ENCODE assay signal across 1 cellular context in the genomic region with DNA sequence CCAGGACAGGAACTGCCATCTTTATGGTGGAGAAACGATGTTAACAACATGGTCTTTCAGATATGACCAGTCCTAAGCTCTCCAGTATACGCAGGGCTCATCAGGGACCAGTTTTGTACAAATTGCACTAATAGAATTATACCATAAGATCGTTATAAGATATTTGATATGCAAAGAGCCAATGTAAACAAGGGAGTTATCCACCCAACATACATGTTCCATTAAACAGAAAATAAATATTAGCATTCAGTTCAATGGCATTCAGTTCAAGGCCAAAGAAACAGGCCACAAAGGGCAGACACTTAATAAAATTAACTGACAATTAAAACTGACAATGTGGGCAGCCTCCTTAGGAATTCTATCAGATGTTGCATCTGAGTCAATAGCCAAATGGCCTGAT.
TF ChIP-seq lines count a peak whose summit lies in the region.

No MANE protein-coding gene starts in this region.

TF ChIP-seq in WTC11, 78 proteins besides CTCF, POLR2A, EP300 and RAD21 (continued from another document):
- TF ChIP-seq ZNF121 (CRISPR knock-in tag; IDR thresholded peaks at IDR 0.05) (no peak), E2F5 (CRISPR knock-in tag; IDR thresholded peaks at IDR 0.05) (no peak)
- TF ChIP-seq, protein P1, sequence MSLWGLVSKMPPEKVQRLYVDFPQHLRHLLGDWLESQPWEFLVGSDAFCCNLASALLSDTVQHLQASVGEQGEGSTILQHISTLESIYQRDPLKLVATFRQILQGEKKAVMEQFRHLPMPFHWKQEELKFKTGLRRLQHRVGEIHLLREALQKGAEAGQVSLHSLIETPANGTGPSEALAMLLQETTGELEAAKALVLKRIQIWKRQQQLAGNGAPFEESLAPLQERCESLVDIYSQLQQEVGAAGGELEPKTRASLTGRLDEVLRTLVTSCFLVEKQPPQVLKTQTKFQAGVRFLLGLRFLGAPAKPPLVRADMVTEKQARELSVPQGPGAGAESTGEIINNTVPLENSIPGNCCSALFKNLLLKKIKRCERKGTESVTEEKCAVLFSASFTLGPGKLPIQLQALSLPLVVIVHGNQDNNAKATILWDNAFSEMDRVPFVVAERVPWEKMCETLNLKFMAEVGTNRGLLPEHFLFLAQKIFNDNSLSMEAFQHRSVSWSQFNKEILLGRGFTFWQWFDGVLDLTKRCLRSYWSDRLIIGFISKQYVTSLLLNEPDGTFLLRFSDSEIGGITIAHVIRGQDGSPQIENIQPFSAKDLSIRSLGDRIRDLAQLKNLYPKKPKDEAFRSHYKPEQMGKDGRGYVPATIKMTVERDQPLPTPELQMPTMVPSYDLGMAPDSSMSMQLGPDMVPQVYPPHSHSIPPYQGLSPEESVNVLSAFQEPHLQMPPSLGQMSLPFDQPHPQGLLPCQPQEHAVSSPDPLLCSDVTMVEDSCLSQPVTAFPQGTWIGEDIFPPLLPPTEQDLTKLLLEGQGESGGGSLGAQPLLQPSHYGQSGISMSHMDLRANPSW (CRISPR knock-in tag; conservative IDR thresholded peaks at IDR 0.05; ENCODE audit: low read depth): no peak
TF ChIP-seq in WTC11: peak in this region for 0.
